ENCODE assay signal across 25 cellular contexts in the genomic region with DNA sequence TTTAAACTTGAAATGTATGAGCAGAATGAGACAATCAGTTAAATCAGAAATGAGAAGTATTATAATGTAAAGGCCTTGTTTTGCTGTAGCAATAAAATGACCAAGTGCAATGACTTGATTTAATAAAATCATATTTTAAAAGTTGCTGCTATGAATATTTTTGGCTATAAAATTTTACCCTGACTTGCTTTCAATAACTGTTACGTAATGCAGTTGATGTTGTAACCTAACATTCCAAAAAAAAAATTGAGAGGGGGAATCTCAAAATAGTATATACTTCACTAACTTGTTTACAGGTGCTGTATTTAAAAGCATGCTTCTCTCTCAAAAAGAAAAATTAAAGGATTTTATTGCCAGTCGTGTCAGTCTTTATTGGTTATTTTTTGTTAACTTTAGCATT.
A peak's percentile ranks its signal among the peaks of the same experiment; 100 is the strongest.
DNase-seq lines count a peak whose midpoint lies in the region; ATAC-seq, FAIRE-seq and TF ChIP-seq lines count a peak whose summit lies in the region.
"Had no signal": no experiment of that assay in that cellular context is flagged by ENCODE, and none has a peak within 500 bp of the region (broad histone marks: within the 10 kb centered on the region; RNA-seq: fewer than 3 reads in every experiment).

No MANE protein-coding gene starts in this region.

- no peak for TF ChIP-seq POLR2A in HepG2 (IDR thresholded peaks at IDR 0.05; ENCODE audit: insufficient read depth in 1 of 2, low read depth in 2 of 2, low read length in 2 of 2)
- TF ChIP-seq POLR2A in right lobe of liver (IDR thresholded peaks at IDR 0.05) = no peak
- no peak for TF ChIP-seq POLR2A in ovary (IDR thresholded peaks at IDR 0.05)

- intact Hi-C loops in HepG2 (cut with micrococcal nuclease; ENCODE audit: unreplicated experiment) = no loop called here
- intact Hi-C loops in right lobe of liver (cut with DNase I) = no loop called here
- intact Hi-C loops in tibial artery (cut with DNase I; ENCODE audit: low total_unique reads) = no loop called here
- intact Hi-C loops in ovary (cut with DNase I) = loop anchor here in 1 of 4 donors (5.0 kb wide), 1 partner anchor 156 kb away; a partner anchor contains a TSS

- H3K4me3 ChIP-seq in HepG2 (replicated peaks in 1 of 3; ENCODE audit: insufficient read depth in 1 of 3, low read depth in 2 of 3, low read length in 3 of 3) (no peak overlapping the region), right lobe of liver (no peak overlapping the region), adipocyte (ENCODE audit: low read length) (no peak overlapping the region), fibroblast of pulmonary artery (replicated peaks; ENCODE audit: low read depth, low read length) (no peak overlapping the region), tibial artery (no peak overlapping the region), ovary (no peak overlapping the region)
- H3K4me3 ChIP-seq: A549; BLaER1 treated with 17β-estradiol and CSF1 and Interleukin-3, amounts not matched to agents 10 nM and 100 nM; HAP-1 had no signal

- in situ Hi-C loops in HepG2 (cut with HindIII; ENCODE audit: extremely low pct_ligation_motif_present, low pct_unique_long_range_greater_than_20kb) = no loop called here

- H3K9me3 ChIP-seq in HepG2 (ENCODE audit: low read length) (no peaks in the 10 kb centered on the region), right lobe of liver (no peaks in the 10 kb centered on the region), adipocyte (ENCODE audit: control insufficient read depth, low read length) (no peaks in the 10 kb centered on the region), tibial artery (no peaks in the 10 kb centered on the region), ovary (peaks cover 0 to 4% of the 10 kb centered on the region in 2 donors)
- H3K9me3 ChIP-seq: A549, BE2C, Caco-2, HAP-1 had no signal

- H4K20me1 ChIP-seq in HepG2 (ENCODE audit: insufficient read depth, low read length) = no peaks in the 10 kb centered on the region
- H4K20me1 ChIP-seq: BLaER1 treated with 17β-estradiol and CSF1 and Interleukin-3, amounts not matched to agents 10 nM and 100 nM had no signal

- peaks cover 5% of the 10 kb centered on the region for H3K4me1 Mint-ChIP-seq in stimulated activated effector memory CD8-positive, alpha-beta T cell treated with anti-CD3 and anti-CD28 coated beads, Interleukin-12 subunit alpha, Interleukin-12 subunit beta, amount 100 ng/mL, for 72 hours

- H3K27me3 ChIP-seq in HepG2 (ENCODE audit: control insufficient read depth in 1 of 2, insufficient read depth in 2 of 2, low read length in 2 of 2) (no peaks in the 10 kb centered on the region), right lobe of liver (no peaks in the 10 kb centered on the region), adipocyte (replicated peaks; ENCODE audit: control insufficient read depth, insufficient read depth, low read length) (no peaks in the 10 kb centered on the region), tibial artery (no peaks in the 10 kb centered on the region), ovary (no peaks in the 10 kb centered on the region)
- H3K27me3 ChIP-seq: BE2C; BLaER1 treated with 17β-estradiol and CSF1 and Interleukin-3, amounts not matched to agents 10 nM and 100 nM had no signal

- H3K4me2 ChIP-seq in HepG2 (ENCODE audit: low read depth, low read length) = no peak overlapping the region
- H3K4me2 ChIP-seq: A549; BLaER1 treated with 17β-estradiol and CSF1 and Interleukin-3, amounts not matched to agents 10 nM and 100 nM had no signal

- peak overlapping the region; percentile 45 for H3K27ac Mint-ChIP-seq in stimulated activated effector memory CD8-positive, alpha-beta T cell treated with anti-CD3 and anti-CD28 coated beads, Interleukin-12 subunit alpha, Interleukin-12 subunit beta, amount 100 ng/mL, for 72 hours
- H3K27ac Mint-ChIP-seq: CD14-positive monocyte, HFFc6 had no signal

- WGBS in HepG2 (ENCODE audit: low lambda C conversion rate) = 79% methylated on average over 2 of the region's 2 CpGs
- 59% methylated on average over 2 of the region's 2 CpGs for WGBS in right lobe of liver (ENCODE audit: insufficient coverage, low coverage, low lambda C conversion rate, missing lambda C conversion rate)
- 44 to 94% (median 61%) methylated on average over 2 of the region's 2 CpGs for WGBS in ovary, 3 donors

- TF ChIP-seq CTCF in HepG2 (CRISPR knock-in tag; IDR thresholded peaks at IDR 0.05) (no peak), right lobe of liver (IDR thresholded peaks at IDR 0.05) (no peak), fibroblast of pulmonary artery (IDR thresholded peaks at IDR 0.05; ENCODE audit: low read length, missing control alignments) (no peak), tibial artery (IDR thresholded peaks at IDR 0.05) (no peak), ovary (IDR thresholded peaks at IDR 0.05) (no peak)

- H3K79me2 ChIP-seq in HepG2 (ENCODE audit: insufficient read depth, low read length) = no peaks in the 10 kb centered on the region

- H3K36me3 ChIP-seq in HepG2 (replicated peaks in 1 of 2; ENCODE audit: control insufficient read depth in 1 of 2, insufficient read depth in 2 of 2, low read length in 2 of 2) (peaks cover 9 to 18% of the 10 kb centered on the region in 2 experiments), right lobe of liver (no peaks in the 10 kb centered on the region), adipocyte (ENCODE audit: control insufficient read depth, insufficient read depth, low read length, severe bottlenecking) (peaks cover 12% of the 10 kb centered on the region), tibial artery (peaks cover 4 to 13% (median 9%) of the 10 kb centered on the region in 3 donors), ovary (no peaks in the 10 kb centered on the region)

- H3K36me3 Mint-ChIP-seq in stimulated activated effector memory CD8-positive, alpha-beta T cell treated with anti-CD3 and anti-CD28 coated beads, Interleukin-12 subunit alpha, Interleukin-12 subunit beta, amount 100 ng/mL, for 72 hours = peaks cover 3% of the 10 kb centered on the region

- no peak overlapping the region for H2AFZ ChIP-seq in HepG2 (ENCODE audit: low read length)

- DNase-seq in HepG2 (ENCODE audit: low spot score) (no peak), right lobe of liver (no peak), adipocyte (ENCODE audit: low read depth) (peak; percentile 50), fibroblast of pulmonary artery (ENCODE audit: low read depth) (peak; percentile 14), tibial artery (no peak), ovary (no peak), NCI-H1417 treated with DMSO at 0.1 percent for 48 hours (lab: John Stamatoyannopoulos, UW) (no peak)
- DNase-seq in stimulated activated effector memory CD8-positive, alpha-beta T cell treated with anti-CD3 and anti-CD28 coated beads, Interleukin-12 subunit alpha, Interleukin-12 subunit beta, amount 100 ng/mL, for 72 hours (ENCODE audit: low spot score in 2 of 2) = no peak
- DNase-seq: 8988T; ACHN; AML-193; BE2C; Caco-2; CD4-positive, alpha-beta memory T cell; DMS153; DND-41; GOT3; HFFc6 had no signal

- H3K4me1 ChIP-seq in HepG2 (ENCODE audit: insufficient read depth, low read length) (peaks cover 10% of the 10 kb centered on the region), right lobe of liver (no peaks in the 10 kb centered on the region), adipocyte (ENCODE audit: control insufficient read depth, insufficient read depth, low read length) (peaks cover 5% of the 10 kb centered on the region), tibial artery (peaks cover 0 to 6% (median 0%) of the 10 kb centered on the region in 4 donors), ovary (ENCODE audit: insufficient read depth) (no peaks in the 10 kb centered on the region)
- H3K4me1 ChIP-seq: A549; BE2C; BLaER1 treated with 17β-estradiol and CSF1 and Interleukin-3, amounts not matched to agents 10 nM and 100 nM; HAP-1 had no signal

- CTCF ChIA-PET in HepG2 (lab: Yijun Ruan, JAX; ENCODE audit: low intra/inter-chr PET ratio, low total read pairs) = no interaction called here

- POLR2A ChIA-PET in HepG2 (lab: Yijun Ruan, JAX) = no interaction called here

- TF ChIP-seq EP300 in HepG2 (IDR thresholded peaks at IDR 0.05; ENCODE audit: low read depth in 2 of 2, low read length in 2 of 2) = no peak
- TF ChIP-seq EP300 in HepG2 (CRISPR knock-in tag; IDR thresholded peaks at IDR 0.05; ENCODE audit: borderline replicate concordance) = no peak
- no peak for TF ChIP-seq EP300 in ovary (IDR thresholded peaks at IDR 0.05)

- H3K4me3 Mint-ChIP-seq in stimulated activated effector memory CD8-positive, alpha-beta T cell treated with anti-CD3 and anti-CD28 coated beads, Interleukin-12 subunit alpha, Interleukin-12 subunit beta, amount 100 ng/mL, for 72 hours = no peak overlapping the region
- H3K4me3 Mint-ChIP-seq: CD14-positive monocyte; CD4-positive, alpha-beta memory T cell; HFFc6 had no signal

- no peaks in the 10 kb centered on the region for H3K9me3 Mint-ChIP-seq in stimulated activated effector memory CD8-positive, alpha-beta T cell treated with anti-CD3 and anti-CD28 coated beads, Interleukin-12 subunit alpha, Interleukin-12 subunit beta, amount 100 ng/mL, for 72 hours
- H3K9me3 Mint-ChIP-seq: CD4-positive, alpha-beta memory T cell; HFFc6 had no signal

- BruUV-seq in HepG2 (replicated peaks; lab: Mats Ljungman, UMichigan) = no TSS peak

- ATAC-seq in HepG2 (no peak), right lobe of liver (no peak)
- no peak for ATAC-seq in stimulated activated effector memory CD8-positive, alpha-beta T cell treated with anti-CD3 and anti-CD28 coated beads, Interleukin-12 subunit alpha, Interleukin-12 subunit beta, amount 100 ng/mL, for 72 hours
- ATAC-seq: A549 had no signal

- FAIRE-seq in HepG2 (lab: Jason Lieb, UNC) = no peak
- FAIRE-seq: A549, G401.6, GM12891, GM18507 had no signal

- H3K27ac ChIP-seq in HepG2 (ENCODE audit: extremely low read length, insufficient read depth, low read length) (no peak overlapping the region), right lobe of liver (no peak overlapping the region), tibial artery (no peak overlapping the region), ovary (no peak overlapping the region)
- H3K27ac ChIP-seq: A549; BLaER1 treated with 17β-estradiol and CSF1 and Interleukin-3, amounts not matched to agents 10 nM and 100 nM had no signal

- TF ChIP-seq RAD21 in HepG2 (CRISPR knock-in tag; IDR thresholded peaks at IDR 0.05) = no peak

- H3K9ac ChIP-seq in HepG2 (ENCODE audit: insufficient read depth, low read depth, low read length) (no peak overlapping the region), adipocyte (ENCODE audit: low read length) (no peak overlapping the region)
- H3K9ac ChIP-seq: BLaER1 treated with 17β-estradiol and CSF1 and Interleukin-3, amounts not matched to agents 10 nM and 100 nM had no signal

Comparison
In these comparisons a context has a peak if more than half of its experiments do, and no peak if none do; other contexts are left out.
1. DNase-seq: peak in adipocyte (single experiment) and fibroblast of pulmonary artery (single experiment); none in HepG2 (single experiment), right lobe of liver (0 of 3), stimulated activated effector memory CD8-positive, alpha-beta T cell treated with anti-CD3 and anti-CD28 coated beads, Interleukin-12 subunit alpha, Interleukin-12 subunit beta, amount 100 ng/mL, for 72 hours (0 of 2), tibial artery (0 of 2), ovary (0 of 5) and NCI-H1417 treated with DMSO at 0.1 percent for 48 hours (single experiment).